18 cellular contexts compared by ENCODE assay signal in genomic region chr11:69435161-69435990, GRCh38. TPM values are rescaled to one million over a fixed set of nuclear protein-coding genes. Genes with fewer than 3 reads are reported as not detected.
A peak's percentile ranks its signal among the peaks of the same experiment; 100 is the strongest.
DNase-seq lines count a peak whose midpoint lies in the region; ATAC-seq and TF ChIP-seq lines count a peak whose summit lies in the region.
"Had no signal": no experiment of that assay in that cellular context is flagged by ENCODE, and none has a peak within 500 bp of the region (broad histone marks: within the 10 kb centered on the region; RNA-seq: fewer than 3 reads in every experiment).

No MANE protein-coding gene starts in this region.

- H3K4me3 ChIP-seq in mammary epithelial cell (replicated peaks in 1 of 3; ENCODE audit: insufficient read depth in 1 of 3, low read depth in 2 of 3, low read length in 3 of 3) (no peak overlapping the region), upper lobe of right lung (no peak overlapping the region)
- H3K4me3 ChIP-seq: coronary artery, esophagus squamous epithelium, hepatocyte, MG63 had no signal

- no peak for ATAC-seq in upper lobe of right lung
- no peak for ATAC-seq in HG03378 (IDR thresholded peaks at IDR 0.05; ENCODE audit: unreplicated experiment)
- ATAC-seq: left cardiac atrium, T-cell had no signal

- peak overlapping the region; percentile 64 for H2AFZ ChIP-seq in mammary epithelial cell (ENCODE audit: low read depth, low read length)
- H2AFZ ChIP-seq: hepatocyte had no signal

- no peaks in the 10 kb centered on the region for H3K79me2 ChIP-seq in mammary epithelial cell (ENCODE audit: insufficient read depth, low read length)
- H3K79me2 ChIP-seq: hepatocyte had no signal

- CTCF ChIA-PET in mammary epithelial cell (lab: Charles Lee; ENCODE audit: low non-redundant PET) = no interaction called here
- CTCF ChIA-PET in MCF 10A (lab: Yijun Ruan, JAX) = interaction anchor here (0.7 kb wide), 1 partner anchor 48 kb away, joined by 3 read pairs; no protein-coding TSS in a partner anchor
- CTCF ChIA-PET in RWPE1 (lab: Yijun Ruan, JAX) = no interaction called here

- peaks cover 25% of the 10 kb centered on the region for H3K4me1 Mint-ChIP-seq in MCF 10A (ENCODE audit: insufficient read depth, unreplicated experiment)
- H3K4me1 Mint-ChIP-seq: T-cell had no signal

- intact Hi-C loops in mammary epithelial cell (cut with micrococcal nuclease) = loop anchor here (5.0 kb wide), 2 partner anchors 152 to 333 kb away; no protein-coding TSS in a partner anchor
- intact Hi-C loops in MCF 10A (cut with micrococcal nuclease) = no loop called here
- intact Hi-C loops in upper lobe of right lung (cut with DNase I) = no loop called here

- H3K4me1 ChIP-seq in mammary epithelial cell (ENCODE audit: insufficient read depth, low read length) (peaks cover 37% of the 10 kb centered on the region), upper lobe of right lung (peaks cover 7% of the 10 kb centered on the region)

- TF ChIP-seq CTCF in mammary epithelial cell (conservative IDR thresholded peaks at IDR 0.05 in 1 of 2, IDR thresholded peaks at IDR 0.05 in 1 of 2; ENCODE audit: extremely low read depth in 1 of 2, insufficient read depth in 1 of 2, low read depth in 1 of 2, low read length in 2 of 2) (no peak), MCF 10A (IDR thresholded peaks at IDR 0.05; ENCODE audit: unreplicated experiment) (no peak), RWPE1 (conservative IDR thresholded peaks at IDR 0.05; ENCODE audit: low read depth) (no peak), upper lobe of right lung (IDR thresholded peaks at IDR 0.05) (no peak)

- no peak overlapping the region for H3K4me3 Mint-ChIP-seq in MCF 10A (ENCODE audit: unreplicated experiment)
- H3K4me3 Mint-ChIP-seq: T-cell had no signal

- H3K9me3 Mint-ChIP-seq in MCF 10A (ENCODE audit: unreplicated experiment) = no peaks in the 10 kb centered on the region
- H3K9me3 Mint-ChIP-seq: naive B cell, T-cell had no signal

- dilution Hi-C loops in mammary epithelial cell (cut with HindIII; ENCODE audit: low sequenced_read_pairs) = no loop called here

- no peak overlapping the region for H3K4me2 ChIP-seq in mammary epithelial cell (ENCODE audit: insufficient read depth, low read depth, low read length)
- H3K4me2 ChIP-seq: hepatocyte had no signal

- no peak overlapping the region for H3K27ac Mint-ChIP-seq in MCF 10A (ENCODE audit: low read depth, unreplicated experiment)
- H3K27ac Mint-ChIP-seq: naive B cell, T-cell had no signal

- BruUV-seq in mammary epithelial cell (replicated peaks; lab: Mats Ljungman, UMichigan) (no TSS peak), MCF 10A (replicated peaks; lab: Mats Ljungman, UMichigan) (no TSS peak)

- H3K9me3 ChIP-seq in mammary epithelial cell (replicated peaks; ENCODE audit: insufficient read depth, low read length) = no peaks in the 10 kb centered on the region
- H3K9me3 ChIP-seq in upper lobe of right lung = no peaks in the 10 kb centered on the region
- H3K9me3 ChIP-seq: esophagus squamous epithelium, MG63 had no signal

- H4K20me1 ChIP-seq in mammary epithelial cell (ENCODE audit: insufficient read depth, low read length) = no peaks in the 10 kb centered on the region

- DNase-seq in mammary epithelial cell (no peak), MCF 10A (ENCODE audit: unreplicated experiment) (no peak), RWPE1 (ENCODE audit: low spot score) (no peak), islet precursor cell (peak; percentile 77), upper lobe of right lung (peak; percentile 48), LoVo (ENCODE audit: low spot score) (no peak), activated T-cell treated with anti-CD3 and anti-CD28 coated beads for 4 hours (no peak)
- DNase-seq: 8988T; activated naive CD4-positive, alpha-beta T cell treated with Interleukin-2 at 50 U/mL for 16 hours; COR-L47; esophagus squamous epithelium; left cardiac atrium; MG63; naive B cell; T-cell had no signal

- no peaks in the 10 kb centered on the region for H3K27me3 Mint-ChIP-seq in MCF 10A (ENCODE audit: insufficient read depth, unreplicated experiment)

- no peak overlapping the region for H3K9ac ChIP-seq in mammary epithelial cell (ENCODE audit: insufficient read depth, low read length)

- H3K27me3 ChIP-seq in mammary epithelial cell (ENCODE audit: insufficient read depth, low read length) (no peaks in the 10 kb centered on the region), upper lobe of right lung (no peaks in the 10 kb centered on the region)
- H3K27me3 ChIP-seq: esophagus squamous epithelium, hepatocyte, MG63 had no signal

- H3K36me3 ChIP-seq in mammary epithelial cell (ENCODE audit: insufficient read depth, low read length) (no peaks in the 10 kb centered on the region), upper lobe of right lung (no peaks in the 10 kb centered on the region)
- H3K36me3 ChIP-seq: esophagus squamous epithelium, MG63 had no signal

- POLR2A ChIA-PET in MCF 10A (lab: Yijun Ruan, JAX) = interaction anchor here (0.6 kb wide), 1 partner anchor 235 kb away, joined by 3 read pairs; no protein-coding TSS in a partner anchor
- POLR2A ChIA-PET in RWPE1 (lab: Yijun Ruan, JAX; ENCODE audit: low non-redundant PET) = no interaction called here

- H3K27ac ChIP-seq in mammary epithelial cell (ENCODE audit: insufficient read depth, low read depth, low read length) (peak overlapping the region; percentile 11), RWPE1 (peak overlapping the region; percentile 78), upper lobe of right lung (no peak overlapping the region)
- H3K27ac ChIP-seq: coronary artery, esophagus squamous epithelium, hepatocyte had no signal

- in situ Hi-C loops in mammary epithelial cell (cut with MboI; ENCODE audit: low sequenced_read_pairs in 2 of 2) = loop anchor here in 1 of 2 donors (25.0 kb wide), 2 partner anchors 202 to 323 kb away; partner anchors contain the start of gene CCND1

- 41% methylated on average over 13 of the region's 15 CpGs for WGBS in mammary epithelial cell (ENCODE audit: low coverage, missing lambda C conversion rate)

- no peaks in the 10 kb centered on the region for H3K36me3 Mint-ChIP-seq in MCF 10A (ENCODE audit: insufficient read depth, unreplicated experiment)
- H3K36me3 Mint-ChIP-seq: naive B cell, T-cell had no signal

RNA-seq across cellular contexts. Expression of gene LINC01488, which starts 46.1 kb away (rescaled TPM):
- total RNA-seq in mammary epithelial cell (not detected), MCF 10A (2022) (not detected in 2 replicates), upper lobe of right lung (not detected)
- not detected for polyA plus RNA-seq in mammary epithelial cell
- polyA minus RNA-seq in mammary epithelial cell = 0.16 TPM
- total RNA-seq: esophagus squamous epithelium, T-cell had no signal

Comparison
In these comparisons a context has a peak if more than half of its experiments do, and no peak if none do; other contexts are left out.
1. DNase-seq: peak in islet precursor cell (single experiment) and upper lobe of right lung (single experiment); none in mammary epithelial cell (single experiment), MCF 10A (single experiment), RWPE1 (single experiment), LoVo (single experiment) and activated T-cell treated with anti-CD3 and anti-CD28 coated beads for 4 hours (single experiment).